In genomic region chr11:47408598-47409439, GRCh38 we compare ENCODE assay signal across 8 cellular contexts. TPM values are rescaled to one million over a fixed set of nuclear protein-coding genes. Genes with fewer than 3 reads are reported as not detected.
A peak's percentile ranks its signal among the peaks of the same experiment; 100 is the strongest.
DNase-seq lines count a peak whose midpoint lies in the region; ATAC-seq and TF ChIP-seq lines count a peak whose summit lies in the region.

No MANE protein-coding gene starts in this region.

- DNase-seq in COLO829 (ENCODE audit: low spot score) = peak; percentile 48
- peak; percentile 86 for DNase-seq in fibroblast of mammary gland (ENCODE audit: low read depth)
- peak; percentile 37 for DNase-seq in neural progenitor cell (ENCODE audit: low spot score)
- no peak for DNase-seq in NCI-H82 treated with DMSO at 0.1 percent for 48 hours (lab: John Stamatoyannopoulos, UW; ENCODE audit: unreplicated experiment)
- no peak for DNase-seq in HuH-7.5 (ENCODE audit: low spot score)
- no peak for DNase-seq in NCI-H345 treated with DMSO at 0.1 percent for 48 hours (lab: John Stamatoyannopoulos, UW; ENCODE audit: unreplicated experiment)

- ATAC-seq in HG02678 (IDR thresholded peaks at IDR 0.05; ENCODE audit: unreplicated experiment) = peak; percentile 11

- peak overlapping the region; percentile 89 for H2AFZ ChIP-seq in neural progenitor cell (replicated peaks)

- H3K4me2 ChIP-seq in neural progenitor cell = peak overlapping the region; percentile 97

- peaks cover 7% of the 10 kb centered on the region for H3K27me3 Mint-ChIP-seq in neural progenitor cell (ENCODE audit: insufficient read depth, low read depth)

- H3K27ac Mint-ChIP-seq in neural progenitor cell = no peak overlapping the region

- H3K4me1 Mint-ChIP-seq in neural progenitor cell = peaks cover 22% of the 10 kb centered on the region

- peaks cover 17% of the 10 kb centered on the region for H3F3A ChIP-seq in neural progenitor cell (ENCODE audit: low read depth)

- H3K27ac ChIP-seq in VCaP = peak overlapping the region; percentile 83
- no peak overlapping the region for H3K27ac ChIP-seq in neural progenitor cell

- H3K4me1 ChIP-seq in neural progenitor cell = no peaks in the 10 kb centered on the region

- H3K9me3 ChIP-seq in neural progenitor cell (ENCODE audit: low read depth) = no peaks in the 10 kb centered on the region

- peak overlapping the region; percentile 97 for H3K4me3 ChIP-seq in fibroblast of mammary gland (ENCODE audit: control insufficient read depth, low read depth, low read length)
- H3K4me3 ChIP-seq in neural progenitor cell = peak overlapping the region; percentile 90

- no peaks in the 10 kb centered on the region for H3K27me3 ChIP-seq in neural progenitor cell

- peak overlapping the region; percentile 80 for H3K9ac ChIP-seq in neural progenitor cell

- peak overlapping the region; percentile 93 for H3K4me3 Mint-ChIP-seq in neural progenitor cell

- H3K9me3 Mint-ChIP-seq in neural progenitor cell = no peaks in the 10 kb centered on the region

- H4K20me1 ChIP-seq in neural progenitor cell (ENCODE audit: low read depth) = peaks cover 2% of the 10 kb centered on the region

- H3K36me3 ChIP-seq in neural progenitor cell = no peaks in the 10 kb centered on the region

- TF ChIP-seq CTCF in VCaP (conservative IDR thresholded peaks at IDR 0.05) (no peak), fibroblast of mammary gland (conservative IDR thresholded peaks at IDR 0.05; ENCODE audit: control insufficient read depth, insufficient read depth, low read depth, low read length) (no peak), neural progenitor cell (IDR thresholded peaks at IDR 0.05) (no peak)

- H3K36me3 Mint-ChIP-seq in neural progenitor cell = peaks cover 2% of the 10 kb centered on the region

- H3K79me2 ChIP-seq in neural progenitor cell (ENCODE audit: low read depth) = no peaks in the 10 kb centered on the region

RNA-seq across cellular contexts. Expression of gene SLC39A13, which starts 0.4 kb away (rescaled TPM):
- total RNA-seq in neural progenitor cell (ENCODE audit: low replicate concordance) = 11.3 and 36.4 TPM in 2 replicates

RNA-seq across cellular contexts. Expression of gene PSMC3, which starts 17.4 kb away (rescaled TPM):
- 126 and 175 TPM in 2 replicates for total RNA-seq in neural progenitor cell (ENCODE audit: low replicate concordance)

RNA-seq across cellular contexts. Expression of gene SPI1, which starts 30.5 kb away (rescaled TPM):
- not detected in 2 replicates for total RNA-seq in neural progenitor cell (ENCODE audit: low replicate concordance)

RNA-seq across cellular contexts. Expression of gene RAPSN, which starts 40.1 kb away (rescaled TPM):
- total RNA-seq in neural progenitor cell (ENCODE audit: low replicate concordance) = not detected in 2 replicates

RNA-seq across cellular contexts. Expression of gene MYBPC3, which starts 56.3 kb away (rescaled TPM):
- total RNA-seq in neural progenitor cell (ENCODE audit: low replicate concordance) = 0.06 and 0.12 TPM in 2 replicates

Comparison
In these comparisons a context has a peak if more than half of its experiments do, and no peak if none do; other contexts are left out.
1. DNase-seq: peak in COLO829 (single experiment), fibroblast of mammary gland (single experiment) and neural progenitor cell (single experiment); none in NCI-H82 treated with DMSO at 0.1 percent for 48 hours (single experiment), HuH-7.5 (single experiment) and NCI-H345 treated with DMSO at 0.1 percent for 48 hours (single experiment).